Comparison of ENCODE assay signal across 18 cellular contexts in the genomic region with DNA sequence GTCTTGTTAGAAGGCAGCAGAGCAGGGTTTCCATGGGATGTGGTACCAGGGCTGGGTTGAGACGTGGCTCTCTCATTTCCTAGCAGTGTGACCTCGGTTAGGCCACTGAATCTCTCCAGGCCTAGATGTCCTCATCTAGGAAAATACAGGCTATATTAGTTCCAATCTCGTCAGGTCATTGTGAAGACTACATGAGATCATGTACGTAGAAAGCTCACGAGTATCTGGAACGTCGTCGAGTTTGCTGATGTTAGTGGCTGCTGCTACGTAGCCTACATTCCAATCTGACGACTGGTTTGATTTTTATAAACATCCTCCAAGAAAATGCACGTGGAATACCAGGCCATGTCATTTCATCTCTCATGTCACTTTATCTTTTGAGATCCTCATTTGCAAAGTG.
A peak's percentile ranks its signal among the peaks of the same experiment; 100 is the strongest.
DNase-seq lines count a peak whose midpoint lies in the region; ATAC-seq, FAIRE-seq and TF ChIP-seq lines count a peak whose summit lies in the region.
"Had no signal": no experiment of that assay in that cellular context is flagged by ENCODE, and none has a peak within 500 bp of the region (broad histone marks: within the 10 kb centered on the region; RNA-seq: fewer than 3 reads in every experiment).

No MANE protein-coding gene starts in this region.

- no peaks in the 10 kb centered on the region for H3K27me3 Mint-ChIP-seq in activated CD8-positive, alpha-beta T cell treated with anti-CD3 and anti-CD28 coated beads for 36 hours

- TF ChIP-seq CTCF in bronchial epithelial cell (IDR thresholded peaks at IDR 0.05; ENCODE audit: insufficient read depth, low read length, severe bottlenecking), result no peak
- TF ChIP-seq CTCF in activated CD8-positive, alpha-beta T cell treated with anti-CD3 and anti-CD28 coated beads for 36 hours (IDR thresholded peaks at IDR 0.05), result no peak

- peaks cover 4% of the 10 kb centered on the region for H3K4me1 Mint-ChIP-seq in activated CD8-positive, alpha-beta T cell treated with anti-CD3 and anti-CD28 coated beads for 36 hours (ENCODE audit: low read depth)
- H3K4me1 Mint-ChIP-seq: activated B cell treated with CpG ODN at 0.5 μM for 24 hours; activated CD8-positive, alpha-beta memory T cell treated with anti-CD3 and anti-CD28 coated beads, Interleukin-2, amount 10 ng/mL, durations not matched to agents 7 days and 5 days; natural killer cell had no signal

- peaks cover 1% of the 10 kb centered on the region for H3K9me3 Mint-ChIP-seq in activated CD8-positive, alpha-beta T cell treated with anti-CD3 and anti-CD28 coated beads for 36 hours
- H3K9me3 Mint-ChIP-seq: activated B cell treated with CpG ODN at 0.5 μM for 24 hours had no signal

- peak; percentile 64 for FAIRE-seq in bronchial epithelial cell (lab: Jason Lieb, UNC)
- FAIRE-seq: A204.1 had no signal

- H3K4me3 ChIP-seq in bronchial epithelial cell (ENCODE audit: low read depth, low read length), result no peak overlapping the region
- H3K4me3 ChIP-seq: Peyer's patch, testis had no signal

- H3K36me3 ChIP-seq in bronchial epithelial cell (ENCODE audit: control insufficient read depth, insufficient read depth, low read length), result no peaks in the 10 kb centered on the region
- H3K36me3 ChIP-seq: Peyer's patch had no signal

- no peak overlapping the region for H3K4me3 Mint-ChIP-seq in activated CD8-positive, alpha-beta T cell treated with anti-CD3 and anti-CD28 coated beads for 36 hours
- H3K4me3 Mint-ChIP-seq: activated B cell treated with CpG ODN at 0.5 μM for 24 hours; activated CD8-positive, alpha-beta memory T cell treated with anti-CD3 and anti-CD28 coated beads, Interleukin-2, amount 10 ng/mL, durations not matched to agents 7 days and 5 days; CD8-positive, alpha-beta T cell; natural killer cell had no signal

- DNase-seq in A172 (ENCODE audit: low spot score), result peak; percentile 60
- peak; percentile 11 for DNase-seq in HS-5 (ENCODE audit: low read depth)
- no peak for DNase-seq in bronchial epithelial cell (ENCODE audit: low read depth)
- peak; percentile 62 for DNase-seq in hepatic stellate cell (ENCODE audit: low spot score)
- no peak for DNase-seq in left colon
- no peak for DNase-seq in activated CD8-positive, alpha-beta T cell treated with anti-CD3 and anti-CD28 coated beads for 36 hours
- DNase-seq in kidney glomerular epithelial cell (lab: John Stamatoyannopoulos, UW), result no peak
- DNase-seq: activated B cell treated with CpG ODN at 0.5 μM for 24 hours; activated CD8-positive, alpha-beta memory T cell treated with anti-CD3 and anti-CD28 coated beads, Interleukin-2, amount 10 ng/mL, durations not matched to agents 7 days and 5 days; activated gamma-delta T cell; CD8-positive, alpha-beta T cell; natural killer cell; NCI-H187; NCI-H526 treated with DMSO at 0.1 percent for 48 hours; Peyer's patch; testis had no signal

- CTCF ChIA-PET in activated CD8-positive, alpha-beta T cell treated with anti-CD3 and anti-CD28 coated beads for 36 hours (lab: Charles Lee), result no interaction called here

- intact Hi-C loops in left colon (cut with DNase I, micrococcal nuclease), result no loop called here
- intact Hi-C loops in activated CD8-positive, alpha-beta T cell treated with anti-CD3 and anti-CD28 coated beads for 36 hours (cut with micrococcal nuclease), result no loop called here

- POLR2A ChIA-PET in activated CD8-positive, alpha-beta T cell treated with anti-CD3 and anti-CD28 coated beads for 36 hours (lab: Charles Lee), result no interaction called here

- H3K36me3 Mint-ChIP-seq in activated CD8-positive, alpha-beta T cell treated with anti-CD3 and anti-CD28 coated beads for 36 hours (ENCODE audit: low read depth), result no peaks in the 10 kb centered on the region
- H3K36me3 Mint-ChIP-seq: CD8-positive, alpha-beta T cell had no signal

- no peak overlapping the region for H3K27ac Mint-ChIP-seq in activated CD8-positive, alpha-beta T cell treated with anti-CD3 and anti-CD28 coated beads for 36 hours
- H3K27ac Mint-ChIP-seq: activated B cell treated with CpG ODN at 0.5 μM for 24 hours; activated CD8-positive, alpha-beta memory T cell treated with anti-CD3 and anti-CD28 coated beads, Interleukin-2, amount 10 ng/mL, durations not matched to agents 7 days and 5 days; CD8-positive, alpha-beta T cell; natural killer cell had no signal

- ATAC-seq in left colon (no peak), GM21619 (IDR thresholded peaks at IDR 0.05; ENCODE audit: unreplicated experiment) (no peak)
- ATAC-seq in activated CD8-positive, alpha-beta T cell treated with anti-CD3 and anti-CD28 coated beads for 36 hours, result no peak
- ATAC-seq: activated CD8-positive, alpha-beta memory T cell treated with anti-CD3 and anti-CD28 coated beads, Interleukin-2, amount 10 ng/mL, durations not matched to agents 7 days and 5 days; CD8-positive, alpha-beta T cell; natural killer cell had no signal

- H3K27me3 ChIP-seq in bronchial epithelial cell (ENCODE audit: control insufficient read depth, insufficient read depth, low read length), result no peaks in the 10 kb centered on the region
- H3K27me3 ChIP-seq: Peyer's patch, testis had no signal

Comparison
In these comparisons a context has a peak if more than half of its experiments do, and no peak if none do; other contexts are left out.
1. DNase-seq: peak in A172 (single experiment), HS-5 (single experiment) and hepatic stellate cell (single experiment); none in bronchial epithelial cell (single experiment), left colon (0 of 2), activated CD8-positive, alpha-beta T cell treated with anti-CD3 and anti-CD28 coated beads for 36 hours (single experiment) and kidney glomerular epithelial cell (single experiment).